Comparison of ENCODE assay signal across 9 cellular contexts in the genomic region with DNA sequence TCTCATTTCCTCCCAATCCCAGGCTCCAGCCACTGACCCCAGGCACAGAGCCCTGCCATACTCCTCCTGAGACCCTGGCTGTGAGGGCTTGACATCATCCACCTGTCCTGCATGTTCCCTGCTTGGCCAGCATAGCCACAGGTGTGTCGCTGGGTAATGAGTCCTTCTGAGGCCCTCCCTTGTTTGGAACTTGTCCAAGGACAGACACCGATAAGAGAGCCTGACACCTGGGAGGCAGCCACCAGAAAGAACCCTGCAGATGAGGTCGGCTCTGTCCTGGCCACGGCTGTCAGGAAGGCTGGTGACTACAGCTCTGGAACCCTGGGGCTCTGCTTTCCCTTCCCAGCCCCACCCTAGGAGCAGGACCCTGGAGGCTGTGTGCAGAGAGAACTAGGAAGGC. TPM values are rescaled to one million over a fixed set of nuclear protein-coding genes. Genes with fewer than 3 reads are reported as not detected.
DNase-seq lines count a peak whose midpoint lies in the region; ATAC-seq and TF ChIP-seq lines count a peak whose summit lies in the region.
"Had no signal": no experiment of that assay in that cellular context is flagged by ENCODE, and none has a peak within 500 bp of the region (broad histone marks: within the 10 kb centered on the region; RNA-seq: fewer than 3 reads in every experiment).

No MANE protein-coding gene starts in this region.

- no peak for TF ChIP-seq CTCF in uterus (IDR thresholded peaks at IDR 0.05)
- no peak for TF ChIP-seq CTCF in osteoblast (IDR thresholded peaks at IDR 0.05; ENCODE audit: extremely low read depth, low read depth, low read length)

- H3K4me3 ChIP-seq in uterus (no peak overlapping the region), osteoblast (ENCODE audit: insufficient read depth, low read length) (no peak overlapping the region)

- ATAC-seq in GM21723 (IDR thresholded peaks at IDR 0.05; ENCODE audit: unreplicated experiment) (peak; percentile 5), GM21447 (IDR thresholded peaks at IDR 0.05; ENCODE audit: unreplicated experiment) (no peak)

- H4K20me1 ChIP-seq in osteoblast (ENCODE audit: insufficient read depth, low read length): peaks cover 4% of the 10 kb centered on the region

- no peak for TF ChIP-seq POLR2A in uterus (IDR thresholded peaks at IDR 0.05)

- H3K36me3 ChIP-seq in uterus (no peaks in the 10 kb centered on the region), osteoblast (ENCODE audit: insufficient read depth, low read length) (peaks cover 30% of the 10 kb centered on the region)

- H2AFZ ChIP-seq in osteoblast (ENCODE audit: low read length): no peak overlapping the region

- DNase-seq in DMS53 (lab: John Stamatoyannopoulos, UW) (peak; percentile 97), NCI-H2196 (lab: John Stamatoyannopoulos, UW; ENCODE audit: unreplicated experiment) (peak; percentile 84), left kidney (ENCODE audit: low read depth, low spot score) (peak; percentile 33), Kasumi-1 (lab: John Stamatoyannopoulos, UW) (no peak), uterus (no peak), osteoblast (ENCODE audit: insufficient read length, low spot score, missing footprints) (no peak)

- H3K9me3 ChIP-seq in uterus: no peaks in the 10 kb centered on the region
- no peaks in the 10 kb centered on the region for H3K9me3 ChIP-seq in osteoblast (ENCODE audit: low read depth, low read length)

- H3K27me3 ChIP-seq in uterus: no peaks in the 10 kb centered on the region
- H3K27me3 ChIP-seq in osteoblast (ENCODE audit: insufficient read depth, low read length): no peaks in the 10 kb centered on the region

- intact Hi-C loops in uterus (cut with DNase I; ENCODE audit: low total_unique reads): loop anchor here (5.0 kb wide), 1 partner anchor 40 kb away; no protein-coding TSS in a partner anchor

- H3K79me2 ChIP-seq in osteoblast (ENCODE audit: insufficient read depth, low read length): no peaks in the 10 kb centered on the region

- H3K27ac ChIP-seq in uterus (peak overlapping the region in 1 of 2 donors; percentile 32), osteoblast (ENCODE audit: low read depth, low read length) (no peak overlapping the region)

- H3K4me1 ChIP-seq in uterus (peaks cover 0 to 4% of the 10 kb centered on the region in 2 donors), osteoblast (ENCODE audit: insufficient read depth, low read length) (no peaks in the 10 kb centered on the region)

- no peak overlapping the region for H3K4me2 ChIP-seq in osteoblast (ENCODE audit: insufficient read depth, low read length)

RNA-seq across cellular contexts. Expression of a gene that starts 34.6 kb away (rescaled TPM):
- total RNA-seq in uterus (100 to 1,000 TPM in 1 of 4 donors, 10 to 100 TPM in 3; 11.2 to 125 (median 63.8) TPM), osteoblast (23.2 and 31.5 TPM in 2 replicates)

RNA-seq across cellular contexts. Expression of a gene that starts 37.7 kb away (rescaled TPM):
- total RNA-seq in uterus: 100 to 1,000 TPM in 1 of 4 donors, 10 to 100 TPM in 3; 51.2 to 156 (median 55.3) TPM
- total RNA-seq in osteoblast: 67.0 and 77.2 TPM in 2 replicates

RNA-seq across cellular contexts. Expression of a gene that starts 41.3 kb away (rescaled TPM):
- total RNA-seq in uterus (1 to 10 TPM in 2 of 4 donors, not detected in 2; 1.1 to 3.5 TPM), osteoblast (under 0.01 TPM in 1 of 2 replicates, not detected in the other)
- total RNA-seq: T-helper 1 cell treated with Interleukin-12 subunit alpha and Interleukin-12 subunit beta and Interleukin-4 antibody, amounts not matched to agents 30 ng/mL and 1 ng/mL, for 36 hours had no signal

Comparison
In these comparisons a context has a peak if more than half of its experiments do, and no peak if none do; other contexts are left out.
1. DNase-seq: peak in DMS53 (single experiment), NCI-H2196 (single experiment) and left kidney (single experiment); none in Kasumi-1 (0 of 2), uterus (0 of 2) and osteoblast (single experiment).